24 cellular contexts compared by ENCODE assay signal in the genomic region with DNA sequence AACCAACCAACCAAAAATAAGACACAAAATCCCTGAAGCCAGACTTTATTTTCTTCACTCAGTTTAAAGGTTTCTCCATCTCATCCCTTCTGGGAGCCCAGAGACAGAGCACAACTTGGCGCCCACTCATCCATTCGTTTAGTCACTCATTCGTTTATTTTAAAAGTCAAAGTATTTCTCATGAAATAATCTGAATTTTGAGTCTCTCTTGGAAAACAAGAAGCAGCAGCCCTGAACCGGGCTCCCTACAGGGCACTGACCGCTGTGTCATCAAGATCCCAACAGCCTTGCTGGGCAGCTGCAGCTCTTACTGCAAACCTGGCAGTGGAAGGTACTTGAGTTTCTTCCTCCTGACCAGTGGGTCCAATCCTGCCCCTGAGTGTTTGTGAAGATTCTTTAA.
"Had no signal": no experiment of that assay in that cellular context is flagged by ENCODE, and none has a peak within 500 bp of the region (broad histone marks: within the 10 kb centered on the region; RNA-seq: fewer than 3 reads in every experiment).

No MANE protein-coding gene starts in this region.

- H3K27me3 Mint-ChIP-seq: stimulated activated memory B cell treated with anti-CD40 and anti-IgM and Interleukin-4, amounts not matched to agents 10 μg/mL and 1 μg/mL and 100 μg/mL, for 72 hours had no signal

- H3K9me3 ChIP-seq: esophagus squamous epithelium, neutrophil, prostate gland, right atrium auricular region, testis, tibial nerve, upper lobe of left lung had no signal

- H3K9me3 Mint-ChIP-seq: memory B cell; natural killer cell; stimulated activated memory B cell treated with anti-CD40 and anti-IgM and Interleukin-4, amounts not matched to agents 10 μg/mL and 1 μg/mL and 100 μg/mL, for 72 hours had no signal

- H3K27me3 ChIP-seq: esophagus squamous epithelium, neutrophil, right atrium auricular region, testis, tibial nerve, upper lobe of left lung had no signal

- DNase-seq: dermis blood vessel endothelial cell; effector memory CD4-positive, alpha-beta T cell; esophagus squamous epithelium; head of caudate nucleus; kidney; natural killer cell; stimulated activated CD4-positive, alpha-beta T cell treated with anti-CD3 and anti-CD28 coated beads, Interleukin-4, amount 100 ng/mL, for 4 hours; stimulated activated naive CD8-positive, alpha-beta T cell treated with anti-CD3 and anti-CD28 coated beads, Interleukin-15, Interleukin-2, amounts not matched to agents 100 U/mL and 50 U/mL, for 24 hours; substantia nigra; testis; upper lobe of left lung had no signal

- H3K36me3 ChIP-seq: esophagus squamous epithelium, neutrophil, prostate gland, right atrium auricular region, tibial nerve, upper lobe of left lung had no signal

- H3K27ac ChIP-seq: esophagus squamous epithelium, neutrophil, prostate gland, right atrium auricular region, testis, tibial nerve, upper lobe of left lung had no signal

- H3K27ac Mint-ChIP-seq: memory B cell; natural killer cell; stimulated activated memory B cell treated with anti-CD40 and anti-IgM and Interleukin-4, amounts not matched to agents 10 μg/mL and 1 μg/mL and 100 μg/mL, for 72 hours had no signal

- H3K4me2 ChIP-seq: smooth muscle cell had no signal

- H3K4me1 ChIP-seq: esophagus squamous epithelium, prostate gland, right atrium auricular region, testis, tibial nerve, upper lobe of left lung had no signal

- H3K4me1 Mint-ChIP-seq: memory B cell; natural killer cell; neural crest cell; stimulated activated memory B cell treated with anti-CD40 and anti-IgM and Interleukin-4, amounts not matched to agents 10 μg/mL and 1 μg/mL and 100 μg/mL, for 72 hours had no signal

- FAIRE-seq: colon, endothelial cell of umbilical vein, frontal cortex, kidney, urothelium cell line had no signal

- H3K4me3 ChIP-seq: esophagus squamous epithelium, lung, prostate gland, right atrium auricular region, smooth muscle cell, testis, tibial nerve, upper lobe of left lung had no signal

- H3K36me3 Mint-ChIP-seq: memory B cell; natural killer cell; stimulated activated memory B cell treated with anti-CD40 and anti-IgM and Interleukin-4, amounts not matched to agents 10 μg/mL and 1 μg/mL and 100 μg/mL, for 72 hours had no signal

- H3K4me3 Mint-ChIP-seq: memory B cell; natural killer cell; neural crest cell; stimulated activated memory B cell treated with anti-CD40 and anti-IgM and Interleukin-4, amounts not matched to agents 10 μg/mL and 1 μg/mL and 100 μg/mL, for 72 hours had no signal
